ENCODE assay signal across 22 cellular contexts in genomic region chr6:121934461-121934860, GRCh38.
A peak's percentile ranks its signal among the peaks of the same experiment; 100 is the strongest.
DNase-seq lines count a peak whose midpoint lies in the region; ATAC-seq, FAIRE-seq and TF ChIP-seq lines count a peak whose summit lies in the region.
"Had no signal": no experiment of that assay in that cellular context is flagged by ENCODE, and none has a peak within 500 bp of the region (broad histone marks: within the 10 kb centered on the region; RNA-seq: fewer than 3 reads in every experiment).

No MANE protein-coding gene starts in this region.

- BruUV-seq in HepG2 (replicated peaks; lab: Mats Ljungman, UMichigan) = no TSS peak

- H3K36me3 ChIP-seq in HepG2 (replicated peaks in 1 of 2; ENCODE audit: control insufficient read depth in 1 of 2, insufficient read depth in 2 of 2, low read length in 2 of 2) = no peaks in the 10 kb centered on the region
- no peaks in the 10 kb centered on the region for H3K36me3 ChIP-seq in right lobe of liver
- H3K36me3 ChIP-seq: BLaER1 treated with 17β-estradiol and CSF1 and Interleukin-3, amounts not matched to agents 10 nM and 100 nM had no signal

- POLR2A ChIA-PET in HepG2 (lab: Yijun Ruan, JAX) = no interaction called here

- no peak for TF ChIP-seq RAD21 in HepG2 (CRISPR knock-in tag; IDR thresholded peaks at IDR 0.05)

- H3K4me1 ChIP-seq in HepG2 (ENCODE audit: insufficient read depth, low read length) = no peaks in the 10 kb centered on the region
- H3K4me1 ChIP-seq in right lobe of liver = no peaks in the 10 kb centered on the region
- H3K4me1 ChIP-seq: A549 had no signal

- H2AFZ ChIP-seq in HepG2 (ENCODE audit: low read length) = peak overlapping the region; percentile 21
- H2AFZ ChIP-seq: GM23248 had no signal

- H3K79me2 ChIP-seq in HepG2 (ENCODE audit: insufficient read depth, low read length) = no peaks in the 10 kb centered on the region

- no peak overlapping the region for H3K4me2 ChIP-seq in HepG2 (ENCODE audit: low read depth, low read length)
- H3K4me2 ChIP-seq: A549; BLaER1 treated with 17β-estradiol and CSF1 and Interleukin-3, amounts not matched to agents 10 nM and 100 nM had no signal

- intact Hi-C loops in HepG2 (cut with micrococcal nuclease; ENCODE audit: unreplicated experiment) = no loop called here
- intact Hi-C loops in right lobe of liver (cut with DNase I) = no loop called here

- CTCF ChIA-PET in HepG2 (lab: Yijun Ruan, JAX; ENCODE audit: low intra/inter-chr PET ratio, low total read pairs) = no interaction called here

- ATAC-seq in HepG2 (no peak), right lobe of liver (no peak)
- ATAC-seq: A549; CD8-positive, alpha-beta T cell; K562 had no signal

- no peaks in the 10 kb centered on the region for H4K20me1 ChIP-seq in HepG2 (ENCODE audit: insufficient read depth, low read length)
- H4K20me1 ChIP-seq: BLaER1 treated with 17β-estradiol and CSF1 and Interleukin-3, amounts not matched to agents 10 nM and 100 nM had no signal

- in situ Hi-C loops in HepG2 (cut with HindIII; ENCODE audit: extremely low pct_ligation_motif_present, low pct_unique_long_range_greater_than_20kb) = no loop called here

- H3K9me3 ChIP-seq in HepG2 (ENCODE audit: low read length) (no peaks in the 10 kb centered on the region), right lobe of liver (no peaks in the 10 kb centered on the region)
- H3K9me3 ChIP-seq: BLaER1 treated with 17β-estradiol and CSF1 and Interleukin-3, amounts not matched to agents 10 nM and 100 nM had no signal

- no peak overlapping the region for H3K27ac ChIP-seq in HepG2 (ENCODE audit: extremely low read length, insufficient read depth, low read length)
- H3K27ac ChIP-seq in right lobe of liver = no peak overlapping the region
- H3K27ac ChIP-seq: 22Rv1; A549; BLaER1 treated with 17β-estradiol and CSF1 and Interleukin-3, amounts not matched to agents 10 nM and 100 nM; GM23248 had no signal

- no peak overlapping the region for H3K9ac ChIP-seq in HepG2 (ENCODE audit: insufficient read depth, low read depth, low read length)
- H3K9ac ChIP-seq: BLaER1 treated with 17β-estradiol and CSF1 and Interleukin-3, amounts not matched to agents 10 nM and 100 nM; GM23248 had no signal

- H3K27me3 ChIP-seq in HepG2 (ENCODE audit: control insufficient read depth in 1 of 2, insufficient read depth in 2 of 2, low read length in 2 of 2) (no peaks in the 10 kb centered on the region), right lobe of liver (no peaks in the 10 kb centered on the region)
- H3K27me3 ChIP-seq: BLaER1 treated with 17β-estradiol and CSF1 and Interleukin-3, amounts not matched to agents 10 nM and 100 nM had no signal

- FAIRE-seq in HepG2 (lab: Jason Lieb, UNC) = no peak
- FAIRE-seq: A549, GM19239, K562 had no signal

- H3K4me3 ChIP-seq in HepG2 (replicated peaks in 1 of 3; ENCODE audit: insufficient read depth in 1 of 3, low read depth in 2 of 3, low read length in 3 of 3) (no peak overlapping the region), right lobe of liver (no peak overlapping the region), fibroblast of villous mesenchyme (ENCODE audit: low read depth, low read length) (no peak overlapping the region)
- H3K4me3 ChIP-seq: A549; BLaER1 treated with 17β-estradiol and CSF1 and Interleukin-3, amounts not matched to agents 10 nM and 100 nM; GM23248; K562 had no signal

- TF ChIP-seq CTCF in HepG2 (CRISPR knock-in tag; IDR thresholded peaks at IDR 0.05) (no peak), right lobe of liver (IDR thresholded peaks at IDR 0.05) (no peak), fibroblast of villous mesenchyme (IDR thresholded peaks at IDR 0.05; ENCODE audit: insufficient read depth, low read depth, low read length) (no peak)

- DNase-seq in HepG2 (ENCODE audit: low spot score) (no peak), right lobe of liver (no peak), OCI-M1 (lab: John Stamatoyannopoulos, UW) (peak; percentile 19), fibroblast of villous mesenchyme (ENCODE audit: low read depth) (peak; percentile 14), AML-193 (lab: John Stamatoyannopoulos, UW) (no peak), DMS 273 (lab: John Stamatoyannopoulos, UW; ENCODE audit: unreplicated experiment) (no peak), GDM1 (lab: John Stamatoyannopoulos, UW) (no peak)
- DNase-seq in stimulated activated CD4-positive, alpha-beta T cell treated with anti-CD3 and anti-CD28 coated beads, Interleukin-2, amount 100 ng/mL, for 24 hours = no peak
- DNase-seq: Calu3; CD8-positive, alpha-beta T cell; DMS 273 treated with DMSO at 0.1 percent for 48 hours; DMS53; DND-41; EL; GF-D8; GM23248; H7 had no signal

- no peak for TF ChIP-seq POLR2A in HepG2 (IDR thresholded peaks at IDR 0.05; ENCODE audit: insufficient read depth in 1 of 2, low read depth in 2 of 2, low read length in 2 of 2)
- TF ChIP-seq POLR2A in right lobe of liver (IDR thresholded peaks at IDR 0.05) = no peak

- 3% methylated on average over 2 of the region's 2 CpGs for WGBS in HepG2 (ENCODE audit: low lambda C conversion rate)
- WGBS in right lobe of liver (ENCODE audit: insufficient coverage, low coverage, low lambda C conversion rate, missing lambda C conversion rate) = 52% methylated on average over 2 of the region's 2 CpGs

- TF ChIP-seq EP300 in HepG2 (IDR thresholded peaks at IDR 0.05; ENCODE audit: low read depth in 2 of 2, low read length in 2 of 2) (no peak), HepG2 (CRISPR knock-in tag; IDR thresholded peaks at IDR 0.05; ENCODE audit: borderline replicate concordance) (no peak)

TF ChIP-seq in HepG2, 621 proteins besides CTCF, POLR2A, EP300 and RAD21 (continues in another document):
- TF ChIP-seq ZNF713 (CRISPR knock-in tag; IDR thresholded peaks at IDR 0.05) (no peak), STAT6 (CRISPR knock-in tag; IDR thresholded peaks at IDR 0.05; ENCODE audit: borderline replicate concordance) (no peak), ONECUT2 (CRISPR knock-in tag; IDR thresholded peaks at IDR 0.05) (no peak), HOMEZ (CRISPR knock-in tag; IDR thresholded peaks at IDR 0.05; ENCODE audit: low read depth) (no peak), RARA (CRISPR knock-in tag; IDR thresholded peaks at IDR 0.05) (no peak), POGZ (CRISPR knock-in tag; IDR thresholded peaks at IDR 0.05) (no peak), ZBTB2 (CRISPR knock-in tag; IDR thresholded peaks at IDR 0.05; ENCODE audit: low read depth) (no peak), POLR2AphosphoS2 (IDR thresholded peaks at IDR 0.05; ENCODE audit: low read depth, low read length) (no peak), ZNF350 (CRISPR knock-in tag; IDR thresholded peaks at IDR 0.05; ENCODE audit: borderline replicate concordance, low read depth) (no peak), BRCA1 (CRISPR knock-in tag; IDR thresholded peaks at IDR 0.05) (no peak), CSRNP1 (CRISPR knock-in tag; IDR thresholded peaks at IDR 0.05) (no peak)

Comparison
In these comparisons a context has a peak if more than half of its experiments do, and no peak if none do; other contexts are left out.
1. DNase-seq: peak in OCI-M1 (single experiment) and fibroblast of villous mesenchyme (single experiment); none in HepG2 (single experiment), right lobe of liver (0 of 3), AML-193 (0 of 2), DMS 273 (single experiment), stimulated activated CD4-positive, alpha-beta T cell treated with anti-CD3 and anti-CD28 coated beads, Interleukin-2, amount 100 ng/mL, for 24 hours (0 of 2) and GDM1 (single experiment).